14 cellular contexts compared by ENCODE assay signal in the genomic region with DNA sequence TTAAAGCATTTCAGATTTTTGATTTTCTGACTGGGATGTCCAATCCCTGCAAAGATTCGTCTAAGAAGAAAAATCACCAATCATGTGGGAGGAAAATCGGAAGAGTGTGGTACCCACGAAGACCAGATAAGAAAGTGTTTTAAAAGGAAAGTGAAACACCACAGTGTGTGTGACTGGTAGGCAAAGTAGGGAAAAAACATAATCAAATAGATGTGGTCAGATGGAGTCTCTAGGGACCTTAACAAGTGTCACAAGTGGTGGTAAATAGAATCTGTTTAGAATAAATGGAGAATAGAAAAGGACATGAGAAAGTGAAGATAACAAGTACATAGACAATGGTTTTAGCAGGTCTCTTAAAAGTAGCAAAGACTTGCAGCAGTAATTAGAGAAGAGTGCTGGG.
DNase-seq lines count a peak whose midpoint lies in the region; ATAC-seq and TF ChIP-seq lines count a peak whose summit lies in the region.
"Had no signal": no experiment of that assay in that cellular context is flagged by ENCODE, and none has a peak within 500 bp of the region (broad histone marks: within the 10 kb centered on the region; RNA-seq: fewer than 3 reads in every experiment).

No MANE protein-coding gene starts in this region.

- peaks cover 6% of the 10 kb centered on the region for H3K9me3 Mint-ChIP-seq in activated T-helper 1 cell treated with anti-CD3 and anti-CD28 coated beads, Interleukin-12 subunit alpha, Interleukin-12 subunit beta, Interleukin-2, Interleukin-4 antibody, amounts not matched to agents 30 ng/mL and 10 ng/mL and 1 ng/mL, durations not matched to agents 14 hours and 24 hours and 36 hours

- H3K79me1 ChIP-seq in mesenchymal stem cell (replicated peaks; ENCODE audit: low read length, poor library complexity, severe bottlenecking): no peaks in the 10 kb centered on the region

- H3K4me1 ChIP-seq in BLaER1: peaks cover 15% of the 10 kb centered on the region
- H3K4me1 ChIP-seq in mesenchymal stem cell (ENCODE audit: control insufficient read depth, insufficient read depth, low read depth, low read length): no peaks in the 10 kb centered on the region
- H3K4me1 ChIP-seq: tibial artery had no signal

- TF ChIP-seq POLR2A in erythroblast (IDR thresholded peaks at IDR 0.05; ENCODE audit: low read length): no peak

- no peaks in the 10 kb centered on the region for H3K27me3 ChIP-seq in BLaER1
- no peaks in the 10 kb centered on the region for H3K27me3 ChIP-seq in mesenchymal stem cell (ENCODE audit: control insufficient read depth in 1 of 2, insufficient read depth in 1 of 2, low read length in 2 of 2)
- H3K27me3 ChIP-seq: tibial artery had no signal

- H3K4me3 ChIP-seq in BLaER1: no peak overlapping the region
- no peak overlapping the region for H3K4me3 ChIP-seq in mesenchymal stem cell (ENCODE audit: insufficient read depth in 1 of 2, low read depth in 1 of 2, low read length in 2 of 2)
- H3K4me3 ChIP-seq: tibial artery had no signal

- H3K18ac ChIP-seq in mesenchymal stem cell (ENCODE audit: low read depth in 1 of 2, low read length in 2 of 2): no peak overlapping the region

- H2BK5ac ChIP-seq in mesenchymal stem cell (ENCODE audit: low read depth, low read length, poor library complexity, severe bottlenecking): no peak overlapping the region

- DNase-seq in GM19238 (ENCODE audit: insufficient read length, low spot score) (peak; percentile 10), NCI-H1092 treated with DMSO at 0.1 percent for 48 hours (lab: John Stamatoyannopoulos, UW) (no peak), mesenchymal stem cell (no peak), erythroblast (lab: John Stamatoyannopoulos, UW) (no peak)
- DNase-seq in activated T-helper 1 cell treated with anti-CD3 and anti-CD28 coated beads, Interleukin-12 subunit alpha, Interleukin-12 subunit beta, Interleukin-2, Interleukin-4 antibody, amounts not matched to agents 30 ng/mL and 10 ng/mL and 1 ng/mL, durations not matched to agents 14 hours and 24 hours and 36 hours (ENCODE audit: low spot score): no peak
- DNase-seq: ACHN; activated gamma-delta T cell; NCI-H2171; nucleus accumbens; stimulated activated CD4-positive, alpha-beta T cell treated with anti-CD3 and anti-CD28 coated beads, Interleukin-4, amount 100 ng/mL, for 1 hour; tibial artery had no signal

- no peak overlapping the region for H3K4ac ChIP-seq in mesenchymal stem cell (ENCODE audit: low read depth in 1 of 2, low read length in 2 of 2)

- H3K36me3 Mint-ChIP-seq in activated T-helper 1 cell treated with anti-CD3 and anti-CD28 coated beads, Interleukin-12 subunit alpha, Interleukin-12 subunit beta, Interleukin-2, Interleukin-4 antibody, amounts not matched to agents 30 ng/mL and 10 ng/mL and 1 ng/mL, durations not matched to agents 14 hours and 24 hours and 36 hours (ENCODE audit: low read depth): no peaks in the 10 kb centered on the region

- H3K27ac ChIP-seq in BLaER1 (no peak overlapping the region), mesenchymal stem cell (ENCODE audit: low read length, poor library complexity, severe bottlenecking) (no peak overlapping the region)
- H3K27ac ChIP-seq: tibial artery had no signal

- H2BK12ac ChIP-seq in mesenchymal stem cell (ENCODE audit: low read length in 2 of 2): no peak overlapping the region

- H3K9ac ChIP-seq in BLaER1: no peak overlapping the region
- no peak overlapping the region for H3K9ac ChIP-seq in mesenchymal stem cell (ENCODE audit: low read length)

- 91% methylated on average over 3 of the region's 3 CpGs for WGBS in mesenchymal stem cell

- intact Hi-C loops in activated T-helper 1 cell treated with anti-CD3 and anti-CD28 coated beads, Interleukin-12 subunit alpha, Interleukin-12 subunit beta, Interleukin-2, Interleukin-4 antibody, amounts not matched to agents 30 ng/mL and 10 ng/mL and 1 ng/mL, durations not matched to agents 14 hours and 24 hours and 36 hours (cut with micrococcal nuclease): no loop called here

- no peak overlapping the region for H3K4me3 Mint-ChIP-seq in activated T-helper 1 cell treated with anti-CD3 and anti-CD28 coated beads, Interleukin-12 subunit alpha, Interleukin-12 subunit beta, Interleukin-2, Interleukin-4 antibody, amounts not matched to agents 30 ng/mL and 10 ng/mL and 1 ng/mL, durations not matched to agents 14 hours and 24 hours and 36 hours

- H3K4me2 ChIP-seq in BLaER1 (peak overlapping the region; percentile 60), mesenchymal stem cell (ENCODE audit: low read length, poor library complexity, severe bottlenecking) (no peak overlapping the region)

- no peak overlapping the region for H4K91ac ChIP-seq in mesenchymal stem cell (ENCODE audit: low read length)

- H3K23ac ChIP-seq in mesenchymal stem cell (ENCODE audit: low read length in 2 of 2): no peak overlapping the region

- no peaks in the 10 kb centered on the region for H3K27me3 Mint-ChIP-seq in activated T-helper 1 cell treated with anti-CD3 and anti-CD28 coated beads, Interleukin-12 subunit alpha, Interleukin-12 subunit beta, Interleukin-2, Interleukin-4 antibody, amounts not matched to agents 30 ng/mL and 10 ng/mL and 1 ng/mL, durations not matched to agents 14 hours and 24 hours and 36 hours (ENCODE audit: insufficient read depth)

- H3K27ac Mint-ChIP-seq in activated T-helper 1 cell treated with anti-CD3 and anti-CD28 coated beads, Interleukin-12 subunit alpha, Interleukin-12 subunit beta, Interleukin-2, Interleukin-4 antibody, amounts not matched to agents 30 ng/mL and 10 ng/mL and 1 ng/mL, durations not matched to agents 14 hours and 24 hours and 36 hours: no peak overlapping the region

- H2BK120ac ChIP-seq in mesenchymal stem cell (ENCODE audit: low read depth, low read length): no peak overlapping the region

- no peaks in the 10 kb centered on the region for H4K20me1 ChIP-seq in BLaER1

- ATAC-seq in HG02610 (IDR thresholded peaks at IDR 0.05; ENCODE audit: unreplicated experiment): peak; percentile 99
- peak; percentile 100 for ATAC-seq in HG03378 (IDR thresholded peaks at IDR 0.05; ENCODE audit: unreplicated experiment)

- H3K14ac ChIP-seq in mesenchymal stem cell (ENCODE audit: low read length in 2 of 2): no peak overlapping the region

- no peak overlapping the region for H4K8ac ChIP-seq in mesenchymal stem cell (ENCODE audit: low read length)

- no peaks in the 10 kb centered on the region for H3K9me3 ChIP-seq in BLaER1
- no peaks in the 10 kb centered on the region for H3K9me3 ChIP-seq in mesenchymal stem cell (ENCODE audit: control insufficient read depth, low read length)
- H3K9me3 ChIP-seq: tibial artery had no signal

- H3K36me3 ChIP-seq in BLaER1 (no peaks in the 10 kb centered on the region), mesenchymal stem cell (ENCODE audit: control insufficient read depth in 1 of 2, insufficient read depth in 2 of 2, low read depth in 1 of 2, low read length in 2 of 2) (no peaks in the 10 kb centered on the region)
- H3K36me3 ChIP-seq: tibial artery had no signal

- no peaks in the 10 kb centered on the region for H3K4me1 Mint-ChIP-seq in activated T-helper 1 cell treated with anti-CD3 and anti-CD28 coated beads, Interleukin-12 subunit alpha, Interleukin-12 subunit beta, Interleukin-2, Interleukin-4 antibody, amounts not matched to agents 30 ng/mL and 10 ng/mL and 1 ng/mL, durations not matched to agents 14 hours and 24 hours and 36 hours (ENCODE audit: low read depth)

- no peak overlapping the region for H2BK15ac ChIP-seq in mesenchymal stem cell (ENCODE audit: low read depth, poor library complexity, severe bottlenecking)

- H2AFZ ChIP-seq in mesenchymal stem cell (ENCODE audit: low read depth, low read length): no peak overlapping the region

- H2AK5ac ChIP-seq in mesenchymal stem cell (ENCODE audit: low read length, severe bottlenecking): no peak overlapping the region
